ENCODE assay signal across 14 cellular contexts in genomic region chr1:94284481-94284880, GRCh38. TPM values are rescaled to one million over a fixed set of nuclear protein-coding genes. Genes with fewer than 3 reads are reported as not detected.
DNase-seq lines count a peak whose midpoint lies in the region; ATAC-seq and TF ChIP-seq lines count a peak whose summit lies in the region.
"Had no signal": no experiment of that assay in that cellular context is flagged by ENCODE, and none has a peak within 500 bp of the region (broad histone marks: within the 10 kb centered on the region; RNA-seq: fewer than 3 reads in every experiment).

No MANE protein-coding gene starts in this region.

- in situ Hi-C loops in IMR-90 (cut with MboI; ENCODE audit: low sequenced_read_pairs), result no loop called here

- no peaks in the 10 kb centered on the region for H3K9me3 Mint-ChIP-seq in HFFc6

- peaks cover 8% of the 10 kb centered on the region; the same call in 1 of the 2 replicates for H3K9me1 ChIP-seq in IMR-90 (ENCODE audit: insufficient read depth, low read length)

- intact Hi-C loops in IMR-90 (cut with micrococcal nuclease), result no loop called here

- H2BK15ac ChIP-seq in IMR-90 (ENCODE audit: low read depth, low read length), result peak overlapping the region; percentile 1; the same call in 1 of the 3 replicates

- CTCF ChIA-PET in IMR-90 (lab: Yijun Ruan, JAX), result no interaction called here

- no peak overlapping the region for H4K5ac ChIP-seq in IMR-90 (ENCODE audit: low read depth, low read length)

- peak overlapping the region; percentile 41; the same call in 1 of the 2 replicates for H2BK20ac ChIP-seq in IMR-90 (ENCODE audit: low read depth, low read length)

- no peak overlapping the region for H3K27ac ChIP-seq in IMR-90 (ENCODE audit: insufficient read depth, low read length)
- H3K27ac ChIP-seq: ovary had no signal

- dilution Hi-C loops in IMR-90 (cut with HindIII; ENCODE audit: low sequenced_read_pairs, unreplicated experiment), result no loop called here

- H3K56ac ChIP-seq in IMR-90 (ENCODE audit: extremely low read depth, insufficient read depth, low read length), result no peak overlapping the region

- ATAC-seq in GM18870 (IDR thresholded peaks at IDR 0.05; ENCODE audit: unreplicated experiment) (peak; percentile 86), IMR-90 (ENCODE audit: low read depth) (peak; percentile 59), GM18909 (IDR thresholded peaks at IDR 0.05; ENCODE audit: poor library complexity, unreplicated experiment) (no peak)
- ATAC-seq: stimulated activated naive B cell treated with anti-CD40 and anti-IgM and Interleukin-4, amounts not matched to agents 10 μg/mL and 1 μg/mL and 100 μg/mL, for 72 hours had no signal

- H3K9me3 ChIP-seq in IMR-90 (ENCODE audit: control insufficient read depth, insufficient read depth, low read length), result 0 out of 2 replicates have a peak, but pooled peaks cover 2% of the 10 kb centered on the region
- H3K9me3 ChIP-seq: ovary had no signal

- BruUV-seq in IMR-90 (replicated peaks; lab: Mats Ljungman, UMichigan), result no TSS peak

- H3K27me3 ChIP-seq in IMR-90 (ENCODE audit: control insufficient read depth, insufficient read depth, low read length), result no peaks in the 10 kb centered on the region
- H3K27me3 ChIP-seq: ovary had no signal

- H2AK9ac ChIP-seq in IMR-90 (replicated peaks; ENCODE audit: low read depth, low read length, poor library complexity), result no peak overlapping the region

- no peak for TF ChIP-seq POLR2A in IMR-90 (IDR thresholded peaks at IDR 0.05; ENCODE audit: low read depth, low read length)

- no peak for TF ChIP-seq RAD21 in IMR-90 (IDR thresholded peaks at IDR 0.05; ENCODE audit: low read length)

- H4K20me1 ChIP-seq in IMR-90 (ENCODE audit: insufficient read depth, low read length), result no peaks in the 10 kb centered on the region

- no peak overlapping the region for H3K4me3 ChIP-seq in IMR-90 (ENCODE audit: insufficient read depth, low read depth, low read length)
- H3K4me3 ChIP-seq: GM23248, ovary had no signal

- no peaks in the 10 kb centered on the region for H3K79me1 ChIP-seq in IMR-90 (ENCODE audit: low read depth in 1 of 2, low read length in 2 of 2)

- H3K36me3 ChIP-seq in IMR-90 (ENCODE audit: control insufficient read depth, insufficient read depth, low read length), result no peaks in the 10 kb centered on the region
- H3K36me3 ChIP-seq: ovary had no signal

- peak overlapping the region; percentile 48 for H2BK120ac ChIP-seq in IMR-90 (ENCODE audit: low read depth, low read length)

- H3K4me1 Mint-ChIP-seq in HFFc6 (ENCODE audit: low read depth), result peaks cover 71% of the 10 kb centered on the region
- H3K4me1 Mint-ChIP-seq: stimulated activated naive B cell treated with anti-CD40 and anti-IgM and Interleukin-4, amounts not matched to agents 10 μg/mL and 1 μg/mL and 100 μg/mL, for 72 hours had no signal

- no peak overlapping the region for H4K91ac ChIP-seq in IMR-90 (ENCODE audit: insufficient read depth, low read depth, low read length)

- H3K23ac ChIP-seq in IMR-90 (ENCODE audit: low read depth, low read length), result peak overlapping the region; percentile 34; the same call in 1 of the 2 replicates

- peak overlapping the region; percentile 46; the same call in 1 of the 2 replicates for H3K18ac ChIP-seq in IMR-90 (ENCODE audit: low read depth, low read length)

- DNase-seq in HFFc6 (no peak), IMR-90 (peak; percentile 48), iris pigment epithelial cell (ENCODE audit: low read depth) (peak; percentile 77), NCI-H748 treated with DMSO at 0.1 percent for 48 hours (lab: John Stamatoyannopoulos, UW) (no peak), NCI-H524 (lab: John Stamatoyannopoulos, UW) (no peak), dermis blood vessel endothelial cell (no peak)
- DNase-seq: effector CD4-positive, alpha-beta T cell; NCI-H187 treated with DMSO at 0.1 percent for 48 hours; ovary; stimulated activated naive B cell treated with anti-CD40 and anti-IgM and Interleukin-4, amounts not matched to agents 10 μg/mL and 1 μg/mL and 100 μg/mL, for 72 hours; T1000 had no signal

- H3K14ac ChIP-seq in IMR-90 (replicated peaks; ENCODE audit: low read depth, low read length), result peak overlapping the region; percentile 64

- no CpG with 5 or more reads among the region's 2 CpGs for WGBS in IMR-90 (ENCODE audit: extremely low coverage in 2 of 2, insufficient read length in 1 of 2), 2 experiments

- peaks cover 15% of the 10 kb centered on the region for H3K36me3 Mint-ChIP-seq in HFFc6 (ENCODE audit: low read depth)
- H3K36me3 Mint-ChIP-seq: stimulated activated naive B cell treated with anti-CD40 and anti-IgM and Interleukin-4, amounts not matched to agents 10 μg/mL and 1 μg/mL and 100 μg/mL, for 72 hours had no signal

- H3K4me2 ChIP-seq in IMR-90 (ENCODE audit: low read depth, low read length), result peak overlapping the region; percentile 61; the same call in 1 of the 2 replicates

- POLR2A ChIA-PET in IMR-90 (lab: Charles Lee; ENCODE audit: unreplicated experiment), result interaction anchor here (0.6 kb wide), 1 partner anchor 41 kb away, joined by 3 read pairs; no protein-coding TSS in a partner anchor

- peak overlapping the region; percentile 22; the same call in 1 of the 2 replicates for H2AK5ac ChIP-seq in IMR-90 (ENCODE audit: low read depth, low read length)

- H3K9ac ChIP-seq in IMR-90 (ENCODE audit: low read depth, low read length), result no peak overlapping the region
- H3K9ac ChIP-seq: GM23248 had no signal

- H3K4me1 ChIP-seq in IMR-90 (ENCODE audit: control insufficient read depth, insufficient read depth, low read length), result peaks cover 9% of the 10 kb centered on the region

- H4K8ac ChIP-seq in IMR-90 (ENCODE audit: low read depth in 2 of 2, low read length in 2 of 2), result peak overlapping the region in 1 of 2 experiments; percentile 28; a peak in 1 of 4 replicates

- no peak overlapping the region; the same call in 1 of the 2 replicates for H3K4me3 Mint-ChIP-seq in HFFc6
- H3K4me3 Mint-ChIP-seq: stimulated activated naive B cell treated with anti-CD40 and anti-IgM and Interleukin-4, amounts not matched to agents 10 μg/mL and 1 μg/mL and 100 μg/mL, for 72 hours had no signal

- H3K27ac Mint-ChIP-seq in HFFc6, result peak overlapping the region; percentile 62
- H3K27ac Mint-ChIP-seq: stimulated activated naive B cell treated with anti-CD40 and anti-IgM and Interleukin-4, amounts not matched to agents 10 μg/mL and 1 μg/mL and 100 μg/mL, for 72 hours had no signal

- no peak overlapping the region; the same call in 1 of the 2 replicates for H3K4ac ChIP-seq in IMR-90 (ENCODE audit: low read depth, low read length)

- TF ChIP-seq CTCF in HFFc6 (IDR thresholded peaks at IDR 0.05) (no peak), IMR-90 (conservative IDR thresholded peaks at IDR 0.05; ENCODE audit: low read depth, low read length) (no peak)

- no peak overlapping the region for H2BK5ac ChIP-seq in IMR-90 (ENCODE audit: low read depth, low read length, poor library complexity, severe bottlenecking)

- peak overlapping the region; percentile 61 for H2AFZ ChIP-seq in IMR-90 (replicated peaks; ENCODE audit: low read length, poor library complexity)

- H3K27me3 Mint-ChIP-seq in HFFc6 (ENCODE audit: insufficient read depth), result no peaks in the 10 kb centered on the region; the same call in 1 of the 2 replicates

TF ChIP-seq in IMR-90, 13 proteins besides CTCF, POLR2A, EP300 and RAD21:
- TF ChIP-seq RFX5 (IDR thresholded peaks at IDR 0.05; ENCODE audit: low read depth, low read length), result no peak
- no peak for TF ChIP-seq CHD1 (IDR thresholded peaks at IDR 0.05; ENCODE audit: low read depth, low read length)
- no peak for TF ChIP-seq SMC3 (IDR thresholded peaks at IDR 0.05; ENCODE audit: low read depth, low read length)
- no peak for TF ChIP-seq NFE2L2 (IDR thresholded peaks at IDR 0.05; ENCODE audit: low read depth, low read length)
- TF ChIP-seq ELK1 (IDR thresholded peaks at IDR 0.05; ENCODE audit: borderline replicate concordance, low read depth, low read length), result no peak
- TF ChIP-seq MAZ (IDR thresholded peaks at IDR 0.05; ENCODE audit: borderline replicate concordance, low read depth, low read length), result no peak
- TF ChIP-seq BHLHE40 (IDR thresholded peaks at IDR 0.05; ENCODE audit: low read depth, low read length), result no peak
- no peak for TF ChIP-seq RCOR1 (IDR thresholded peaks at IDR 0.05; ENCODE audit: insufficient replicate concordance, low read length)
- TF ChIP-seq, protein P1, sequence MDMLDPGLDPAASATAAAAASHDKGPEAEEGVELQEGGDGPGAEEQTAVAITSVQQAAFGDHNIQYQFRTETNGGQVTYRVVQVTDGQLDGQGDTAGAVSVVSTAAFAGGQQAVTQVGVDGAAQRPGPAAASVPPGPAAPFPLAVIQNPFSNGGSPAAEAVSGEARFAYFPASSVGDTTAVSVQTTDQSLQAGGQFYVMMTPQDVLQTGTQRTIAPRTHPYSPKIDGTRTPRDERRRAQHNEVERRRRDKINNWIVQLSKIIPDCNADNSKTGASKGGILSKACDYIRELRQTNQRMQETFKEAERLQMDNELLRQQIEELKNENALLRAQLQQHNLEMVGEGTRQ (IDR thresholded peaks at IDR 0.05; ENCODE audit: low read depth, low read length), result no peak
- TF ChIP-seq FOS (IDR thresholded peaks at IDR 0.05; ENCODE audit: low read depth, low read length), result no peak
- no peak for TF ChIP-seq MXI1 (IDR thresholded peaks at IDR 0.05; ENCODE audit: borderline replicate concordance, low read depth, low read length)
- no peak for TF ChIP-seq MAFK (IDR thresholded peaks at IDR 0.05; ENCODE audit: low read depth, low read length)

RNA-seq across cellular contexts. Expression of gene ARHGAP29, which starts 47.1 kb away (rescaled TPM):
- 10 to 100 TPM; 36.9 to 60.3 (median 52.9) TPM for total RNA-seq in HFFc6 (2021; fragmentation: NEBNext Ultra II Directional; extraction: Animal tissue kit (Norgen Biotek cat#: 25700))
- total RNA-seq in IMR-90 (2012; rRNA removed) (30.3 and 45.3 TPM in 2 replicates), dermis blood vessel endothelial cell (254 and 371 TPM in 2 replicates)
- 15.9 and 19.1 TPM in 2 replicates for polyA plus RNA-seq in IMR-90 (2012; rRNA removed)
- 3.7 and 4.2 TPM in 2 replicates for polyA plus RNA-seq in IMR-90 (2012; cell fraction: cytosol; rRNA removed)
- 8.5 and 39.9 TPM in 2 replicates for polyA plus RNA-seq in IMR-90 (2012; cell fraction: nucleus; rRNA removed; ENCODE audit: low replicate concordance)

Comparison
In these comparisons a context has a peak if more than half of its experiments do, and no peak if none do; other contexts are left out.
1. DNase-seq: peak in IMR-90 (single experiment) and iris pigment epithelial cell (single experiment); none in HFFc6 (single experiment), NCI-H748 treated with DMSO at 0.1 percent for 48 hours (single experiment), NCI-H524 (0 of 2) and dermis blood vessel endothelial cell (single experiment).